In the genomic region with DNA sequence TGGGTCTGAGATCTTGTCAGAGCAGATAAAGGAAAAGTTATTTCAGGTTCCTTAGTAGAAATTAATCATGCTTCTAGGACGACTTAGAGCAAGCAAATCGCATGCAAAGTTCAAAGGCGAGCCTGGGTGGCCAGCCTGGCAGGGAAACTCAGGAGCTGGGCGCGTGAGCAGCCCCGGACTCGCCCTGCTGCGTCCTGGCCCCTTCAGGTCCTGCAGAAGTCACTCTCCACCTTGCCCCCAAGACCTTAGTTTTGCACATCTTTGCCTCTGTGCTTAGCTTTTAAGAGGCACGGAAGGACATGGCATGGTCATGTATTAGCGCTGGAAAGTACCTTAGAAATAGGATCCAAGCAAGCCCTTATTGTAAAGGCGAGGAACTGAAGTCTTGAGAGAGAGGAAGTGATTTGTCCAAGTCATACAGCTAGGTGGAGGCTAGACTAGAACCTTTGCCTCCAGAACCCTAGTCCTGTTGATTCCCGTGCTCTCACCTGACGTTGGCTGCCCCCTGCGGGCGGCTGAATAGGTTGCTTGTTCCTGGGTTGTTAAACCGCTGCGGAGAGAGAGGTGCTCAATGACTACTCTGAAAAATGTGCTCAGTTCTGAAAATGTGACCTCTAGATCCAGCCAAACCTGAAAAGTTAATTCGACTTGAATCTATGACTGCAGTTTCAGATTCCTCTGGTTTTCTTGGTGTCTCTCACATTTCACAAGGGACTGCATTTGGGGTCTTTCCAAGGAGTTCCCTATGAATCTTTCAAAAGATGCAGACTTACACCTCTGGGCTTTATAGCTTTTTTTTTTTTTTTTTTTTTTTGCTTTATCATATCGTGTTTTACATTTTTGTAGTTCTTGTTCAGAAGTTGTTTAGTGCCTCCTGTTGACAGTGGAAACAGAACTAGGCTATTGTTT, we compare ENCODE assay signal across 8 cellular contexts. TPM values are rescaled to one million over a fixed set of nuclear protein-coding genes. Genes with fewer than 3 reads are reported as not detected.
DNase-seq lines count a peak whose midpoint lies in the region; ATAC-seq and TF ChIP-seq lines count a peak whose summit lies in the region.

No MANE protein-coding gene starts in this region.

- DNase-seq in D341Med (ENCODE audit: low spot score) (peak; percentile 63), HT-29 (ENCODE audit: low spot score) (peak; percentile 89), RKO (ENCODE audit: low spot score) (peak; percentile 51), heart right ventricle (no peak), sciatic nerve (ENCODE audit: low spot score) (no peak), T1000 (lab: John Stamatoyannopoulos, UW) (no peak)
- peak; percentile 62 for DNase-seq in activated T-helper 9 cell treated with anti-CD3 and anti-CD28 coated beads, Interleukin-2, amount 50 U/mL, for 16 hours (ENCODE audit: low read depth)

- peak overlapping the region in 7 of 10 donors; percentile 52 to 67 (median 58) for H3K4me3 ChIP-seq in heart right ventricle

- ATAC-seq in GM19468 (IDR thresholded peaks at IDR 0.05; ENCODE audit: extremely low read depth, unreplicated experiment) (peak; percentile 9), heart right ventricle (peak in 1 of 8 donors; percentile 39), sciatic nerve (peak; percentile 31)

- H3K27me3 ChIP-seq in heart right ventricle, result peaks cover 0 to 71% (median 68%) of the 10 kb centered on the region in 7 donors

- WGBS in heart right ventricle, 2 donors, result 9% methylated on average over 19 of the region's 19 CpGs

- H3K36me3 ChIP-seq in heart right ventricle, result no peaks in the 10 kb centered on the region

- peak in 5 of 9 donors; percentile 16 to 57 (median 37) for TF ChIP-seq CTCF in heart right ventricle (IDR thresholded peaks at IDR 0.05)

- peaks cover 0 to 35% (median 26%) of the 10 kb centered on the region in 9 donors for H3K4me1 ChIP-seq in heart right ventricle

- H3K27ac ChIP-seq in heart right ventricle, result no peak overlapping the region

- no peaks in the 10 kb centered on the region for H3K9me3 ChIP-seq in heart right ventricle

- intact Hi-C loops in heart right ventricle (cut with DNase I) (no loop called here), sciatic nerve (cut with DNase I) (no loop called here)

RNA-seq across cellular contexts. Expression of a gene that starts 2.7 kb away (rescaled TPM):
- 14.5 and 14.7 TPM in 2 replicates for total RNA-seq in HT-29 (2014; rRNA removed; shearing (Covaris generic))
- total RNA-seq in heart right ventricle (under 1 TPM in 3 of 10 donors, not detected in 7; 0.13 to 0.39 (median 0.13) TPM), sciatic nerve (0.22 TPM)
- under 1 TPM in 1 of 2 donors, not detected in 1; 0.01 TPM for polyA plus RNA-seq in heart right ventricle

Comparison
In these comparisons a context has a peak if more than half of its experiments do, and no peak if none do; other contexts are left out.
1. DNase-seq: peak in D341Med (single experiment), HT-29 (single experiment), RKO (single experiment) and activated T-helper 9 cell treated with anti-CD3 and anti-CD28 coated beads, Interleukin-2, amount 50 U/mL, for 16 hours (single experiment); none in heart right ventricle (0 of 2), sciatic nerve (single experiment) and T1000 (single experiment).
2. RNA of a gene that starts 2.7 kb away (total RNA-seq): 14.5 to 14.7 TPM in HT-29; 0.22 TPM in sciatic nerve (single experiment) and 0.13 to 0.39 TPM in heart right ventricle; every median in the first group is over 10 times any median in the second.